Comparison of ENCODE assay signal across 25 cellular contexts in the genomic region with DNA sequence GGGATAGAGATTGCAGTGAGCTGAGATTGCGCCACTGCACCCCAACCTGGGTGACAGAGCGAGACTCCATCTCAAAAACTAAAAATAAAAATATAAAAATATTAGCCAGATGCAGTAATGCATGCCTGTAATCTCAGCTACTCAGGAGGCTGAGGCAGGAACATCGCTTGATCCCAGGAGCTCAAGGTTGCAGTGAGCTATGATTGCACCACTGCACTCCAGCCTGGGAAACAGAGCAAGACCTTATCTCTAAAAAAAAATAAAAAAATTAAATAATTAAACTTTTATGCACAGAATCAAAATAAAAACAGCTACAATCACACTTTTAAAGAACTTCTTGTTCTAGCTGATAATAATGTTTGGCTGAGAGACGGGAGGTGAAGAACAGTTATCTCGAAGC. TPM values are rescaled to one million over a fixed set of nuclear protein-coding genes. Genes with fewer than 3 reads are reported as not detected.
"Had no signal": no experiment of that assay in that cellular context is flagged by ENCODE, and none has a peak within 500 bp of the region (broad histone marks: within the 10 kb centered on the region; RNA-seq: fewer than 3 reads in every experiment).

No MANE protein-coding gene starts in this region.

- H3K36me3 ChIP-seq: colonic mucosa, esophagus muscularis mucosa, esophagus squamous epithelium, gastrocnemius medialis, gastroesophageal sphincter, heart left ventricle, heart right ventricle had no signal

- H3K9me3 ChIP-seq: colonic mucosa, gastrocnemius medialis had no signal

- H3K4me1 ChIP-seq: colonic mucosa, esophagus muscularis mucosa, esophagus squamous epithelium, foreskin keratinocyte, gastrocnemius medialis, gastroesophageal sphincter had no signal

- H3K4me3 ChIP-seq: colonic mucosa, coronary artery, dorsolateral prefrontal cortex, esophagus muscularis mucosa, esophagus squamous epithelium, gastrocnemius medialis, gastroesophageal sphincter, heart left ventricle, heart right ventricle had no signal

- ATAC-seq: effector memory CD8-positive, alpha-beta T cell; esophagus mucosa; foreskin keratinocyte; gastrocnemius medialis; gastroesophageal sphincter; heart left ventricle; heart right ventricle had no signal

- H3K27me3 ChIP-seq: colonic mucosa, dorsolateral prefrontal cortex, gastrocnemius medialis had no signal

- DNase-seq: colonic mucosa; cortex of kidney; dermis blood vessel endothelial cell; dorsolateral prefrontal cortex; effector CD4-positive, alpha-beta T cell; effector CD8-positive, alpha-beta T cell; effector memory CD4-positive, alpha-beta T cell; effector memory CD8-positive, alpha-beta T cell; endodermal cell; erythroblast; esophagus squamous epithelium; foreskin fibroblast; foreskin keratinocyte; foreskin melanocyte; gastrocnemius medialis; glutamatergic neuron; head of caudate nucleus; heart left ventricle; heart right ventricle had no signal

- H3K27ac ChIP-seq: colonic mucosa, coronary artery, dorsolateral prefrontal cortex, epithelial cell of prostate, esophagus muscularis mucosa, esophagus squamous epithelium, foreskin keratinocyte, gastrocnemius medialis, gastroesophageal sphincter, heart left ventricle, heart right ventricle had no signal

RNA-seq across cellular contexts. Expression of a gene that starts 20.0 kb away (rescaled TPM):
- total RNA-seq: endothelial cell of umbilical vein had no signal
